8 cellular contexts compared by ENCODE assay signal in genomic region chr20:34709044-34709835, GRCh38. TPM values are rescaled to one million over a fixed set of nuclear protein-coding genes. Genes with fewer than 3 reads are reported as not detected.
DNase-seq lines count a peak whose midpoint lies in the region; ATAC-seq and TF ChIP-seq lines count a peak whose summit lies in the region.

No MANE protein-coding gene starts in this region.

- TF ChIP-seq CTCF in Calu3 (IDR thresholded peaks at IDR 0.05; ENCODE audit: unreplicated experiment): no peak
- TF ChIP-seq CTCF in RWPE1 (conservative IDR thresholded peaks at IDR 0.05; ENCODE audit: low read depth): no peak

- peak overlapping the region; percentile 84 for H2AFZ ChIP-seq in neuron (ENCODE audit: low read depth, low read length)

- ATAC-seq in GM21360 (IDR thresholded peaks at IDR 0.05; ENCODE audit: unreplicated experiment): peak; percentile 44

- POLR2A ChIA-PET in RWPE1 (lab: Yijun Ruan, JAX; ENCODE audit: low non-redundant PET): interaction anchor here (0.6 kb wide), 1 partner anchor 17 kb away, joined by 3 read pairs; no protein-coding TSS in a partner anchor

- peaks cover 43% of the 10 kb centered on the region for H3K4me1 Mint-ChIP-seq in Calu3 (ENCODE audit: low read depth, unreplicated experiment)

- H3K4me3 ChIP-seq in neuron (ENCODE audit: low read length): peak overlapping the region; percentile 49

- peak overlapping the region; percentile 90 for H3K27ac ChIP-seq in RWPE1

- H3K36me3 ChIP-seq in neuron (ENCODE audit: insufficient read depth, low read length): peaks cover 21% of the 10 kb centered on the region

- CTCF ChIA-PET in Calu3 (lab: Charles Lee) (interaction anchor here (0.6 to 3.0 kb wide), 9 partner anchors 32 to 397 kb away, joined by 3 to 19 read pairs (median 3); partner anchors contain the start of gene PIGU), RWPE1 (lab: Yijun Ruan, JAX) (interaction anchor here (0.6 to 3.0 kb wide), 9 partner anchors 11 to 396 kb away, joined by 3 to 28 read pairs (median 3); no protein-coding TSS in a partner anchor)

- H3K9me3 ChIP-seq in neuron (ENCODE audit: low read length): no peaks in the 10 kb centered on the region

- H3K9me3 Mint-ChIP-seq in Calu3 (ENCODE audit: low read depth, unreplicated experiment): no peaks in the 10 kb centered on the region

- BruUV-seq in Calu3 (replicated peaks; lab: Mats Ljungman, UMichigan): no TSS peak

- intact Hi-C loops in Calu3 (cut with micrococcal nuclease; ENCODE audit: unreplicated experiment): loop anchor here (2.0 kb wide), 1 partner anchor 170 kb away; no protein-coding TSS in a partner anchor

- peaks cover 53% of the 10 kb centered on the region for H3K36me3 Mint-ChIP-seq in Calu3 (ENCODE audit: insufficient read depth, unreplicated experiment)

- peaks cover 13% of the 10 kb centered on the region for H3K4me1 ChIP-seq in neuron (ENCODE audit: insufficient read depth, low read length)

- H3K27me3 Mint-ChIP-seq in Calu3 (ENCODE audit: unreplicated experiment): peaks cover 17% of the 10 kb centered on the region

- H3K27me3 ChIP-seq in neuron (ENCODE audit: insufficient read depth, low read length): no peaks in the 10 kb centered on the region

- peak overlapping the region; percentile 87 for H3K4me3 Mint-ChIP-seq in Calu3 (ENCODE audit: low read depth, unreplicated experiment)

- H3K27ac Mint-ChIP-seq in Calu3 (ENCODE audit: unreplicated experiment): no peak overlapping the region

- peak; percentile 88 for DNase-seq in Calu3
- peak in 69 of 76 experiments; percentile 16 to 98 (median 71) for DNase-seq in HUDEP-2 (lab: John Stamatoyannopoulos, UW; ENCODE audit: unreplicated experiment in 76 of 76)
- peak; percentile 90 for DNase-seq in RWPE1 (ENCODE audit: low spot score)
- peak; percentile 91 for DNase-seq in activated effector memory CD4-positive, alpha-beta T cell treated with anti-CD3 and anti-CD28 coated beads, Interleukin-2, amount 50 U/mL, for 16 hours
- peak; percentile 66 for DNase-seq in fibroblast of the conjunctiva (ENCODE audit: low read depth)
- peak; percentile 41 for DNase-seq in stromal cell of bone marrow (ENCODE audit: low read depth)

RNA-seq across cellular contexts. Expression of gene TP53INP2, which starts 5.1 kb away (rescaled TPM):
- 5.0 and 5.2 TPM in 2 replicates for total RNA-seq in Calu3 (2022)

RNA-seq across cellular contexts. Expression of gene PIGU, which starts 32.3 kb away (rescaled TPM):
- 42.8 and 44.6 TPM in 2 replicates for total RNA-seq in Calu3 (2022)

Comparison
In these comparisons a context has a peak if more than half of its experiments do, and no peak if none do; other contexts are left out.
1. Peak in every context shown above with its lines: DNase-seq, ATAC-seq, H3K4me3 ChIP-seq and H3K27ac ChIP-seq.
2. DNase-seq: peak in every context shown above with its lines; median percentile 91 in activated effector memory CD4-positive, alpha-beta T cell treated with anti-CD3 and anti-CD28 coated beads, Interleukin-2, amount 50 U/mL, for 16 hours; 90 in RWPE1; 88 in Calu3; 71 in HUDEP-2; 66 in fibroblast of the conjunctiva; 41 in stromal cell of bone marrow.